8 cellular contexts compared by ENCODE assay signal in genomic region chr17:65181237-65182061, GRCh38. TPM values are rescaled to one million over a fixed set of nuclear protein-coding genes. Genes with fewer than 3 reads are reported as not detected.
DNase-seq lines count a peak whose midpoint lies in the region; ATAC-seq and TF ChIP-seq lines count a peak whose summit lies in the region.

No MANE protein-coding gene starts in this region.

- DNase-seq in GM13977 (ENCODE audit: low spot score): peak; percentile 76
- peak; percentile 84 for DNase-seq in KBM-7
- no peak for DNase-seq in central memory CD8-positive, alpha-beta T cell (ENCODE audit: low spot score in 2 of 2)
- no peak for DNase-seq in posterior vena cava (ENCODE audit: low spot score)
- DNase-seq in COLO829 (ENCODE audit: low spot score): no peak
- DNase-seq in NCI-H526 treated with DMSO at 0.1 percent for 48 hours (lab: John Stamatoyannopoulos, UW): no peak
- DNase-seq in NCI-H2196 treated with DMSO at 0.1 percent for 48 hours (lab: John Stamatoyannopoulos, UW; ENCODE audit: unreplicated experiment): no peak

- peak overlapping the region; percentile 64 for H3K4me3 Mint-ChIP-seq in central memory CD8-positive, alpha-beta T cell

- H3K27ac Mint-ChIP-seq in central memory CD8-positive, alpha-beta T cell (ENCODE audit: low read depth): peak overlapping the region; percentile 88

- peaks cover 6% of the 10 kb centered on the region for H3K9me3 Mint-ChIP-seq in central memory CD8-positive, alpha-beta T cell

- H3K27me3 Mint-ChIP-seq in central memory CD8-positive, alpha-beta T cell: no peaks in the 10 kb centered on the region

- peak; percentile 53 for ATAC-seq in GM21576 (IDR thresholded peaks at IDR 0.05; ENCODE audit: unreplicated experiment)
- no peak for ATAC-seq in central memory CD8-positive, alpha-beta T cell (replicated peaks; ENCODE audit: extremely low read depth, poor library complexity, severe bottlenecking)

- H3K4me1 Mint-ChIP-seq in central memory CD8-positive, alpha-beta T cell: peaks cover 78% of the 10 kb centered on the region

- peaks cover 9% of the 10 kb centered on the region for H3K36me3 Mint-ChIP-seq in central memory CD8-positive, alpha-beta T cell (ENCODE audit: insufficient read depth)

- TF ChIP-seq CTCF in GM13977 (IDR thresholded peaks at IDR 0.05; ENCODE audit: extremely low read depth, insufficient read depth, missing control alignments): no peak

- intact Hi-C loops in posterior vena cava (cut with DNase I): loop anchor here in 1 of 2 donors (10.0 kb wide), 1 partner anchor 77 kb away; no protein-coding TSS in a partner anchor

- in situ Hi-C loops in GM13977 (cut with MboI; ENCODE audit: low pct_unique_long_range_greater_than_20kb, low sequenced_read_pairs, unreplicated experiment): loop anchor here (25.0 kb wide), 1 partner anchor 219 kb away; no protein-coding TSS in a partner anchor
- in situ Hi-C loops in KBM-7 (cut with MboI; ENCODE audit: low pct_unique_long_range_greater_than_20kb, low sequenced_read_pairs): loop anchor here (25.0 kb wide), 1 partner anchor 219 kb away; no protein-coding TSS in a partner anchor

RNA-seq across cellular contexts. Expression of gene RGS9, which starts 44.3 kb away (rescaled TPM):
- 1 to 10 TPM; 5.3 to 7.3 TPM for total RNA-seq in posterior vena cava

Comparison
In these comparisons a context has a peak if more than half of its experiments do, and no peak if none do; other contexts are left out.
1. DNase-seq: peak in GM13977 (single experiment) and KBM-7 (single experiment); none in central memory CD8-positive, alpha-beta T cell (0 of 2), posterior vena cava (single experiment), COLO829 (single experiment), NCI-H526 treated with DMSO at 0.1 percent for 48 hours (single experiment) and NCI-H2196 treated with DMSO at 0.1 percent for 48 hours (single experiment).